Comparison of ENCODE assay signal across 12 cellular contexts in genomic region chr3:12579919-12580318, GRCh38. TPM values are rescaled to one million over a fixed set of nuclear protein-coding genes. Genes with fewer than 3 reads are reported as not detected.
DNase-seq lines count a peak whose midpoint lies in the region; ATAC-seq and TF ChIP-seq lines count a peak whose summit lies in the region.
"Had no signal": no experiment of that assay in that cellular context is flagged by ENCODE, and none has a peak within 500 bp of the region (broad histone marks: within the 10 kb centered on the region; RNA-seq: fewer than 3 reads in every experiment).

No MANE protein-coding gene starts in this region.

- H3K27ac ChIP-seq in CD4-positive, alpha-beta T cell (ENCODE audit: low read depth, low read length) = no peak overlapping the region
- no peak overlapping the region for H3K27ac ChIP-seq in smooth muscle cell (ENCODE audit: low read depth)
- H3K27ac ChIP-seq: prostate gland had no signal

- no peaks in the 10 kb centered on the region for H3K27me3 ChIP-seq in CD4-positive, alpha-beta T cell (ENCODE audit: control insufficient read depth, insufficient read depth, low read length)
- no peaks in the 10 kb centered on the region for H3K27me3 ChIP-seq in smooth muscle cell (ENCODE audit: low read depth)

- CTCF ChIA-PET in CD4-positive, alpha-beta T cell (lab: Charles Lee) = interaction anchor here (1.9 kb wide), 1 partner anchor 17 kb away, joined by 6 read pairs; no protein-coding TSS in a partner anchor

- H3F3A ChIP-seq in smooth muscle cell (ENCODE audit: low read depth) = no peaks in the 10 kb centered on the region

- H3K4me2 ChIP-seq in smooth muscle cell = no peak overlapping the region

- POLR2A ChIA-PET in CD4-positive, alpha-beta T cell (lab: Charles Lee) = interaction anchor here (0.5 to 1.0 kb wide), 2 partner anchors 10 to 23 kb away, joined by 3 read pairs; partner anchors contain the start of gene MKRN2

- H3K9me3 ChIP-seq in CD4-positive, alpha-beta T cell (ENCODE audit: control insufficient read depth, low read length) = no peaks in the 10 kb centered on the region
- no peaks in the 10 kb centered on the region for H3K9me3 ChIP-seq in smooth muscle cell (replicated peaks; ENCODE audit: low read depth)
- H3K9me3 ChIP-seq: prostate gland had no signal

- DNase-seq in CD4-positive, alpha-beta T cell = no peak
- DNase-seq in LHCN-M2 (ENCODE audit: low read depth) (peak; percentile 37), dermis blood vessel endothelial cell (peak; percentile 62), type B pancreatic cell (ENCODE audit: extremely low spot score, unreplicated experiment) (no peak), NCI-H2171 (lab: John Stamatoyannopoulos, UW) (no peak), smooth muscle cell (lab: John Stamatoyannopoulos, UW; ENCODE audit: unreplicated experiment) (no peak)
- DNase-seq in natural killer cell treated with Interleukin-12 subunit alpha and Interleukin-12 subunit beta and Interleukin-15 and Interleukin-18, amount 100 ng/mL, for 72 hours (ENCODE audit: low spot score) = no peak
- DNase-seq: erythroblast, kidney, trophoblast cell had no signal

- no peak for ATAC-seq in CD4-positive, alpha-beta T cell (ENCODE audit: poor library complexity)
- ATAC-seq in natural killer cell treated with Interleukin-12 subunit alpha and Interleukin-12 subunit beta and Interleukin-15 and Interleukin-18, amount 100 ng/mL, for 72 hours = no peak
- ATAC-seq in HG02885 (IDR thresholded peaks at IDR 0.05; ENCODE audit: poor library complexity, unreplicated experiment) = no peak

- H4K20me1 ChIP-seq in smooth muscle cell (ENCODE audit: low read depth) = peaks cover 65% of the 10 kb centered on the region

- no peak overlapping the region for H2AFZ ChIP-seq in smooth muscle cell (ENCODE audit: low read depth)

- no peaks in the 10 kb centered on the region for H3K27me3 Mint-ChIP-seq in CD4-positive, alpha-beta T cell
- H3K27me3 Mint-ChIP-seq in natural killer cell treated with Interleukin-12 subunit alpha and Interleukin-12 subunit beta and Interleukin-15 and Interleukin-18, amount 100 ng/mL, for 72 hours = no peaks in the 10 kb centered on the region
- H3K27me3 Mint-ChIP-seq in type B pancreatic cell = no peaks in the 10 kb centered on the region

- peak overlapping the region; percentile 49 for H3K27ac Mint-ChIP-seq in CD4-positive, alpha-beta T cell
- peak overlapping the region; percentile 30 to 74 for H3K27ac Mint-ChIP-seq in natural killer cell treated with Interleukin-12 subunit alpha and Interleukin-12 subunit beta and Interleukin-15 and Interleukin-18, amount 100 ng/mL, for 72 hours
- H3K27ac Mint-ChIP-seq in type B pancreatic cell = no peak overlapping the region

- WGBS in smooth muscle cell (ENCODE audit: low lambda C conversion rate) = 72% methylated on average over 4 of the region's 4 CpGs

- peaks cover 17% of the 10 kb centered on the region for H3K36me3 ChIP-seq in smooth muscle cell (ENCODE audit: low read depth)

- no peak overlapping the region for H3K4me3 ChIP-seq in smooth muscle cell
- H3K4me3 ChIP-seq: prostate gland had no signal

- H3K79me2 ChIP-seq in smooth muscle cell (ENCODE audit: low read depth) = no peaks in the 10 kb centered on the region

- no peak overlapping the region for H3K9ac ChIP-seq in smooth muscle cell (ENCODE audit: low read depth)

- H3K4me3 Mint-ChIP-seq in CD4-positive, alpha-beta T cell = no peak overlapping the region
- H3K4me3 Mint-ChIP-seq in natural killer cell treated with Interleukin-12 subunit alpha and Interleukin-12 subunit beta and Interleukin-15 and Interleukin-18, amount 100 ng/mL, for 72 hours = no peak overlapping the region
- no peak overlapping the region for H3K4me3 Mint-ChIP-seq in type B pancreatic cell

- H3K36me3 Mint-ChIP-seq in CD4-positive, alpha-beta T cell (ENCODE audit: low read depth) = peaks cover 93% of the 10 kb centered on the region
- peaks cover 41% of the 10 kb centered on the region for H3K36me3 Mint-ChIP-seq in natural killer cell treated with Interleukin-12 subunit alpha and Interleukin-12 subunit beta and Interleukin-15 and Interleukin-18, amount 100 ng/mL, for 72 hours
- H3K36me3 Mint-ChIP-seq in type B pancreatic cell = peaks cover 40% of the 10 kb centered on the region

- intact Hi-C loops in CD4-positive, alpha-beta T cell (cut with DNase I, micrococcal nuclease) = no loop called here

- no peak for TF ChIP-seq CTCF in CD4-positive, alpha-beta T cell (IDR thresholded peaks at IDR 0.05)
- no peak for TF ChIP-seq CTCF in type B pancreatic cell (conservative IDR thresholded peaks at IDR 0.05)
- TF ChIP-seq CTCF in smooth muscle cell (IDR thresholded peaks at IDR 0.05; ENCODE audit: borderline replicate concordance, insufficient read depth, poor library complexity, severe bottlenecking) = no peak

- peaks cover 3% of the 10 kb centered on the region for H3K9me3 Mint-ChIP-seq in CD4-positive, alpha-beta T cell
- H3K9me3 Mint-ChIP-seq in natural killer cell treated with Interleukin-12 subunit alpha and Interleukin-12 subunit beta and Interleukin-15 and Interleukin-18, amount 100 ng/mL, for 72 hours = no peaks in the 10 kb centered on the region
- no peaks in the 10 kb centered on the region for H3K9me3 Mint-ChIP-seq in type B pancreatic cell

- no peaks in the 10 kb centered on the region for H3K4me1 ChIP-seq in smooth muscle cell (ENCODE audit: low read depth)
- H3K4me1 ChIP-seq: prostate gland had no signal

- no peaks in the 10 kb centered on the region for H3K4me1 Mint-ChIP-seq in CD4-positive, alpha-beta T cell (ENCODE audit: low read depth)
- H3K4me1 Mint-ChIP-seq in natural killer cell treated with Interleukin-12 subunit alpha and Interleukin-12 subunit beta and Interleukin-15 and Interleukin-18, amount 100 ng/mL, for 72 hours (ENCODE audit: low read depth in 2 of 2) = peaks cover 4 to 11% of the 10 kb centered on the region in 2 donors
- no peaks in the 10 kb centered on the region for H3K4me1 Mint-ChIP-seq in type B pancreatic cell (ENCODE audit: unreplicated experiment)

RNA-seq across cellular contexts. Expression of gene MKRN2, which starts 23.0 kb away (rescaled TPM):
- 10 to 100 TPM; 19.0 to 20.3 TPM for total RNA-seq in CD4-positive, alpha-beta T cell
- 40.3 and 49.9 TPM in 2 replicates for total RNA-seq in LHCN-M2 (2014; rRNA removed)
- 20.1 TPM for polyA plus RNA-seq in LHCN-M2 (2012)
- 40.5 and 43.4 TPM in 2 replicates for total RNA-seq in dermis blood vessel endothelial cell
- 10 to 100 TPM; 24.6 to 27.5 TPM for total RNA-seq in natural killer cell treated with Interleukin-12 subunit alpha and Interleukin-12 subunit beta and Interleukin-15 and Interleukin-18, amount 100 ng/mL, for 72 hours
- total RNA-seq in type B pancreatic cell (ENCODE audit: low replicate concordance) = 23.5 and 28.6 TPM in 2 replicates
- total RNA-seq in smooth muscle cell = 29.3 and 40.1 TPM in 2 replicates
- 36.6 and 38.3 TPM in 2 replicates for polyA plus RNA-seq in smooth muscle cell

RNA-seq across cellular contexts. Expression of gene MKRN2OS, which starts 34.6 kb away (rescaled TPM):
- not detected for total RNA-seq in CD4-positive, alpha-beta T cell
- total RNA-seq in LHCN-M2 (2014; rRNA removed) (not detected in 2 replicates), dermis blood vessel endothelial cell (not detected in 2 replicates), type B pancreatic cell (ENCODE audit: low replicate concordance) (0.92 and 2.1 TPM in 2 replicates), smooth muscle cell (not detected in 2 replicates)
- not detected for polyA plus RNA-seq in LHCN-M2 (2012)
- total RNA-seq in natural killer cell treated with Interleukin-12 subunit alpha and Interleukin-12 subunit beta and Interleukin-15 and Interleukin-18, amount 100 ng/mL, for 72 hours = not detected
- polyA plus RNA-seq in smooth muscle cell = 1.1 TPM in 1 of 2 replicates, not detected in the other

Comparison
In these comparisons a context has a peak if more than half of its experiments do, and no peak if none do; other contexts are left out.
1. DNase-seq: peak in LHCN-M2 (single experiment) and dermis blood vessel endothelial cell (single experiment); none in CD4-positive, alpha-beta T cell (0 of 10), natural killer cell treated with Interleukin-12 subunit alpha and Interleukin-12 subunit beta and Interleukin-15 and Interleukin-18, amount 100 ng/mL, for 72 hours (single experiment), type B pancreatic cell (single experiment), NCI-H2171 (single experiment) and smooth muscle cell (single experiment).